Comparison of ENCODE assay signal across 8 cellular contexts in the genomic region with DNA sequence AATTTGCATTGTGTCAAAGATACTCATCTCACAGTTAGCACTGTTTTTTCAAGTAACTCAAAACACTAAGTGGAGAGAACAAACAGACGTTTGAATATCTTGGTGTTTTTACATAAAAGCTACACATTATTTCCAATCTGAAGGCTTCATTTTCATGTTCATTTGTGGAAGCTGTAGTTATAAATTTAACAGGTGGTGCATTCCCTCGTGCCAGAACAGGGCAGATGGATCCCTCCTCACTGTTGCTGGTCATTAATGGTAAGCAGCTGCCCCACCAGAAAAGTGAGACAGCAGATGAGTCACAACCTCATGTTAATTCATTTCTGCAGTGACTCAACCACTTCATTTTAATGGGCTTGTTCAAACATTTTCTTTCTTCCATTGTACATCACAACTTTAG.
A peak's percentile ranks its signal among the peaks of the same experiment; 100 is the strongest.
DNase-seq lines count a peak whose midpoint lies in the region; ATAC-seq and TF ChIP-seq lines count a peak whose summit lies in the region.
"Had no signal": no experiment of that assay in that cellular context is flagged by ENCODE, and none has a peak within 500 bp of the region (broad histone marks: within the 10 kb centered on the region; RNA-seq: fewer than 3 reads in every experiment).

No MANE protein-coding gene starts in this region.

- no peak overlapping the region for H3K4me3 Mint-ChIP-seq in stimulated activated naive CD8-positive, alpha-beta T cell treated with anti-CD3 and anti-CD28 coated beads, Interleukin-15, amount 100 ng/mL, for 72 hours

- no peak overlapping the region for H3K27ac Mint-ChIP-seq in stimulated activated naive CD8-positive, alpha-beta T cell treated with anti-CD3 and anti-CD28 coated beads, Interleukin-15, amount 100 ng/mL, for 72 hours

- no peak for TF ChIP-seq EP300 in ovary (IDR thresholded peaks at IDR 0.05)

- H3K9me3 Mint-ChIP-seq in stimulated activated naive CD8-positive, alpha-beta T cell treated with anti-CD3 and anti-CD28 coated beads, Interleukin-15, amount 100 ng/mL, for 72 hours, result no peaks in the 10 kb centered on the region

- no peaks in the 10 kb centered on the region for H3K36me3 ChIP-seq in ovary

- H3K27me3 ChIP-seq in ovary, result no peaks in the 10 kb centered on the region

- TF ChIP-seq POLR2A in ovary (IDR thresholded peaks at IDR 0.05), result no peak

- no peaks in the 10 kb centered on the region for H3K4me1 ChIP-seq in ovary (ENCODE audit: insufficient read depth)

- H3K9me3 ChIP-seq in ovary, result no peaks in the 10 kb centered on the region

- DNase-seq in GM04504 (ENCODE audit: low read depth), result peak; percentile 79
- peak; percentile 74 for DNase-seq in NCI-H524 treated with DMSO at 0.1 percent for 48 hours (lab: John Stamatoyannopoulos, UW)
- DNase-seq in epithelial cell of proximal tubule (ENCODE audit: low read depth), result peak; percentile 65
- peak; percentile 27 for DNase-seq in pulmonary artery endothelial cell (ENCODE audit: low read depth, low spot score)
- DNase-seq in ovary, result no peak
- DNase-seq in stimulated activated naive CD8-positive, alpha-beta T cell treated with anti-CD3 and anti-CD28 coated beads, Interleukin-15, amount 100 ng/mL, for 72 hours, result no peak
- DNase-seq: NCI-H146 had no signal

- no peaks in the 10 kb centered on the region for H3K4me1 Mint-ChIP-seq in stimulated activated naive CD8-positive, alpha-beta T cell treated with anti-CD3 and anti-CD28 coated beads, Interleukin-15, amount 100 ng/mL, for 72 hours

- no peak for ATAC-seq in GM21737 (IDR thresholded peaks at IDR 0.05; ENCODE audit: unreplicated experiment)
- no peak for ATAC-seq in stimulated activated naive CD8-positive, alpha-beta T cell treated with anti-CD3 and anti-CD28 coated beads, Interleukin-15, amount 100 ng/mL, for 72 hours

- no peak overlapping the region for H3K27ac ChIP-seq in ovary

- H3K4me3 ChIP-seq in epithelial cell of proximal tubule (ENCODE audit: low read depth, low read length), result no peak overlapping the region
- H3K4me3 ChIP-seq in ovary, result no peak overlapping the region

- H3K27me3 Mint-ChIP-seq in stimulated activated naive CD8-positive, alpha-beta T cell treated with anti-CD3 and anti-CD28 coated beads, Interleukin-15, amount 100 ng/mL, for 72 hours, result no peaks in the 10 kb centered on the region

- WGBS in ovary, 3 donors, result 8 to 17% (median 13%) methylated on average over 2 of the region's 2 CpGs

- intact Hi-C loops in ovary (cut with DNase I), result no loop called here

- TF ChIP-seq CTCF in epithelial cell of proximal tubule (conservative IDR thresholded peaks at IDR 0.05; ENCODE audit: low read depth, low read length), result no peak
- TF ChIP-seq CTCF in ovary (IDR thresholded peaks at IDR 0.05), result no peak

Comparison
In these comparisons a context has a peak if more than half of its experiments do, and no peak if none do; other contexts are left out.
1. DNase-seq: peak in GM04504 (single experiment), NCI-H524 treated with DMSO at 0.1 percent for 48 hours (single experiment), epithelial cell of proximal tubule (single experiment) and pulmonary artery endothelial cell (single experiment); none in ovary (0 of 5) and stimulated activated naive CD8-positive, alpha-beta T cell treated with anti-CD3 and anti-CD28 coated beads, Interleukin-15, amount 100 ng/mL, for 72 hours (0 of 2).